In the genomic region with DNA sequence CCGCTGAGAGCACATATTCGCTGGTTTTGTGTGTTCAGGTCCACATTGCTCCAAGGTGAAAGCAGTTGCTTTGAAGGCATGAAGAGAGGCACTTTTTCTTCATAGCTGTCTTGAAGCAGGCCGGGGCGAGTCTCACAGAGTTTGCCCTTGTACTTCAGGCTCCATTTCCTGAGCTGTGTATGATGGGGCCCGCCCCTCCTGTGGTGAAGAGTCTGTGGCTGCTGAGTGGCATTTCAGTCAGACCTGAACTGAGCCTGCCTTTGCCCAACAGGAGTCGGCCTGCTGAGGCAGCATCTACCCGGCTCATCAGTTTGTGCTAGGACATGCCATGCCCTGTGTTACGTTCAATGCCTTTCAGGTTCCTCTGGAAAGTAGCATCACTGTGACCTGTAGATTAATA, we compare ENCODE assay signal across 8 cellular contexts. TPM values are rescaled to one million over a fixed set of nuclear protein-coding genes. Genes with fewer than 3 reads are reported as not detected.
DNase-seq lines count a peak whose midpoint lies in the region; ATAC-seq, FAIRE-seq and TF ChIP-seq lines count a peak whose summit lies in the region.

No MANE protein-coding gene starts in this region.

- no peak overlapping the region for H3K27ac Mint-ChIP-seq in stimulated activated naive B cell treated with anti-CD40 and anti-IgM and Interleukin-4, amounts not matched to agents 10 μg/mL and 1 μg/mL and 100 μg/mL, for 72 hours

- no peak for FAIRE-seq in keratinocyte (lab: Jason Lieb, UNC)

- peak overlapping the region; percentile 11 for H2AFZ ChIP-seq in keratinocyte (ENCODE audit: control insufficient read depth, low read length)

- no peak overlapping the region for H3K4me3 ChIP-seq in keratinocyte (ENCODE audit: control insufficient read depth in 2 of 3, extremely low read depth in 1 of 3, insufficient read depth in 2 of 3, low read depth in 1 of 3, low read length in 3 of 3)

- peaks cover 4% of the 10 kb centered on the region for H3K4me1 ChIP-seq in keratinocyte (ENCODE audit: control insufficient read depth, extremely low read depth, insufficient read depth, low read length)

- no peaks in the 10 kb centered on the region for H3K36me3 ChIP-seq in keratinocyte (ENCODE audit: control insufficient read depth in 2 of 2, extremely low read depth in 1 of 2, insufficient read depth in 2 of 2, low read length in 2 of 2)

- no peaks in the 10 kb centered on the region for H3K9me3 Mint-ChIP-seq in stimulated activated naive B cell treated with anti-CD40 and anti-IgM and Interleukin-4, amounts not matched to agents 10 μg/mL and 1 μg/mL and 100 μg/mL, for 72 hours

- H3K36me3 Mint-ChIP-seq in stimulated activated naive B cell treated with anti-CD40 and anti-IgM and Interleukin-4, amounts not matched to agents 10 μg/mL and 1 μg/mL and 100 μg/mL, for 72 hours: peaks cover 0 to 2% of the 10 kb centered on the region in 2 donors

- no peaks in the 10 kb centered on the region for H3K9me1 ChIP-seq in keratinocyte (ENCODE audit: control insufficient read depth, extremely low read depth, insufficient read depth, low read length)

- no peaks in the 10 kb centered on the region for H3K9me3 ChIP-seq in keratinocyte (ENCODE audit: control insufficient read depth, low read depth, low read length)

- peak; percentile 85 for DNase-seq in activated CD8-positive, alpha-beta memory T cell treated with anti-CD3 and anti-CD28 coated beads for 24 hours
- DNase-seq in keratinocyte (ENCODE audit: low read depth, low spot score) (no peak), OCI-M1 (lab: John Stamatoyannopoulos, UW) (no peak), RPMI8226 (no peak), HUDEP-2 (lab: John Stamatoyannopoulos, UW; ENCODE audit: unreplicated experiment in 76 of 76) (no peak)
- no peak for DNase-seq in stimulated activated naive B cell treated with anti-CD40 and anti-IgM and Interleukin-4, amounts not matched to agents 10 μg/mL and 1 μg/mL and 100 μg/mL, for 72 hours

- no peaks in the 10 kb centered on the region for H3K27me3 ChIP-seq in keratinocyte (ENCODE audit: control insufficient read depth, extremely low read depth, insufficient read depth, low read length)

- H3K4me2 ChIP-seq in keratinocyte (ENCODE audit: control insufficient read depth, extremely low read depth, insufficient read depth, low read depth, low read length): no peak overlapping the region

- no peaks in the 10 kb centered on the region for H3K27me3 Mint-ChIP-seq in stimulated activated naive B cell treated with anti-CD40 and anti-IgM and Interleukin-4, amounts not matched to agents 10 μg/mL and 1 μg/mL and 100 μg/mL, for 72 hours

- H3K79me2 ChIP-seq in keratinocyte (ENCODE audit: control insufficient read depth, insufficient read depth, low read length): no peaks in the 10 kb centered on the region

- peaks cover 26 to 36% of the 10 kb centered on the region in 2 donors for H3K4me1 Mint-ChIP-seq in stimulated activated naive B cell treated with anti-CD40 and anti-IgM and Interleukin-4, amounts not matched to agents 10 μg/mL and 1 μg/mL and 100 μg/mL, for 72 hours

- no peak for TF ChIP-seq CTCF in keratinocyte (optimal IDR thresholded peaks at IDR 0.05 in 1 of 3, IDR thresholded peaks at IDR 0.05 in 1 of 3, conservative IDR thresholded peaks at IDR 0.05 in 1 of 3; ENCODE audit: extremely low read depth in 1 of 3, insufficient read depth in 2 of 3, low read length in 3 of 3)

- ATAC-seq in HG03159 (IDR thresholded peaks at IDR 0.05; ENCODE audit: unreplicated experiment) (peak; percentile 55), HG02938 (IDR thresholded peaks at IDR 0.05; ENCODE audit: unreplicated experiment) (no peak)
- ATAC-seq in stimulated activated naive B cell treated with anti-CD40 and anti-IgM and Interleukin-4, amounts not matched to agents 10 μg/mL and 1 μg/mL and 100 μg/mL, for 72 hours (replicated peaks): peak; percentile 94 to 95

- no peak overlapping the region for H3K9ac ChIP-seq in keratinocyte (ENCODE audit: control insufficient read depth, extremely low read depth, insufficient read depth, low read length)

- H3K27ac ChIP-seq in keratinocyte (ENCODE audit: control insufficient read depth, insufficient read depth, low read length): no peak overlapping the region

- dilution Hi-C loops in keratinocyte (cut with MboI; ENCODE audit: extremely low pct_ligation_motif_present, low sequenced_read_pairs): no loop called here

- H3K4me3 Mint-ChIP-seq in stimulated activated naive B cell treated with anti-CD40 and anti-IgM and Interleukin-4, amounts not matched to agents 10 μg/mL and 1 μg/mL and 100 μg/mL, for 72 hours: no peak overlapping the region

- H4K20me1 ChIP-seq in keratinocyte (ENCODE audit: control insufficient read depth, extremely low read depth, insufficient read depth, low read length): no peaks in the 10 kb centered on the region

RNA-seq across cellular contexts. Expression of a gene that starts 44.4 kb away (rescaled TPM):
- not detected in 3 replicates for polyA plus RNA-seq in keratinocyte
- not detected for polyA plus RNA-seq in keratinocyte (2011; ENCODE audit: low read depth)
- not detected in 2 replicates for polyA plus RNA-seq in keratinocyte (2011; cell fraction: cytosol; rRNA removed)
- polyA plus RNA-seq in keratinocyte (2011; cell fraction: nucleus; rRNA removed): not detected in 2 replicates
- polyA plus RNA-seq in keratinocyte (2012; ENCODE audit: low replicate concordance): not detected in 2 replicates
- polyA minus RNA-seq in keratinocyte: not detected in 3 replicates
- not detected for polyA minus RNA-seq in keratinocyte (2011; cell fraction: cytosol; rRNA and poly(A)+ RNA removed)
- not detected in 2 replicates for polyA minus RNA-seq in keratinocyte (2011; cell fraction: nucleus; rRNA and poly(A)+ RNA removed)
